Comparison of ENCODE assay signal across 8 cellular contexts in genomic region chrX:74291577-74291963, GRCh38. TPM values are rescaled to one million over a fixed set of nuclear protein-coding genes. Genes with fewer than 3 reads are reported as not detected.
DNase-seq lines count a peak whose midpoint lies in the region; ATAC-seq and TF ChIP-seq lines count a peak whose summit lies in the region.

No MANE protein-coding gene starts in this region.

- H3K9me3 ChIP-seq in left lung (no peaks in the 10 kb centered on the region), transverse colon (no peaks in the 10 kb centered on the region)

- intact Hi-C loops in left lung (cut with DNase I): no loop called here
- intact Hi-C loops in transverse colon (cut with DNase I; ENCODE audit: low total_unique reads): no loop called here

- H3K4me1 Mint-ChIP-seq in activated T-cell treated with anti-CD3 and anti-CD28 coated beads, Interleukin-2, amount 50 U/mL, for 4 hours (ENCODE audit: low read depth): peaks cover 14% of the 10 kb centered on the region
- H3K4me1 Mint-ChIP-seq in activated naive CD8-positive, alpha-beta T cell treated with anti-CD3 and anti-CD28 coated beads, Interleukin-2, amount 10 ng/mL, durations not matched to agents 7 days and 5 days: peaks cover 15% of the 10 kb centered on the region

- peak overlapping the region; percentile 100 for H3K27ac Mint-ChIP-seq in activated naive CD8-positive, alpha-beta T cell treated with anti-CD3 and anti-CD28 coated beads, Interleukin-2, amount 10 ng/mL, durations not matched to agents 7 days and 5 days

- H3K36me3 Mint-ChIP-seq in activated T-cell treated with anti-CD3 and anti-CD28 coated beads, Interleukin-2, amount 50 U/mL, for 4 hours (ENCODE audit: insufficient read depth): peaks cover 3% of the 10 kb centered on the region
- peaks cover 11% of the 10 kb centered on the region for H3K36me3 Mint-ChIP-seq in activated naive CD8-positive, alpha-beta T cell treated with anti-CD3 and anti-CD28 coated beads, Interleukin-2, amount 10 ng/mL, durations not matched to agents 7 days and 5 days

- WGBS in transverse colon (ENCODE audit: low coverage in 1 of 2), 2 donors: 0 to 32% methylated on average over 4 to 6 of the region's 6 CpGs

- H3K4me3 Mint-ChIP-seq in activated T-cell treated with anti-CD3 and anti-CD28 coated beads, Interleukin-2, amount 50 U/mL, for 4 hours: peak overlapping the region; percentile 94
- H3K4me3 Mint-ChIP-seq in activated naive CD8-positive, alpha-beta T cell treated with anti-CD3 and anti-CD28 coated beads, Interleukin-2, amount 10 ng/mL, durations not matched to agents 7 days and 5 days: peak overlapping the region; percentile 99

- H3K27me3 ChIP-seq in left lung: no peaks in the 10 kb centered on the region
- H3K27me3 ChIP-seq in transverse colon: no peaks in the 10 kb centered on the region

- POLR2A ChIA-PET in activated naive CD8-positive, alpha-beta T cell treated with anti-CD3 and anti-CD28 coated beads, Interleukin-2, amount 10 ng/mL, durations not matched to agents 7 days and 5 days (lab: Charles Lee): interaction anchor here (0.9 kb wide), 1 partner anchor 244 kb away, joined by 3 read pairs; no protein-coding TSS in a partner anchor

- H3K27me3 Mint-ChIP-seq in activated T-cell treated with anti-CD3 and anti-CD28 coated beads, Interleukin-2, amount 50 U/mL, for 4 hours (ENCODE audit: low read depth): no peaks in the 10 kb centered on the region
- no peaks in the 10 kb centered on the region for H3K27me3 Mint-ChIP-seq in activated naive CD8-positive, alpha-beta T cell treated with anti-CD3 and anti-CD28 coated beads, Interleukin-2, amount 10 ng/mL, durations not matched to agents 7 days and 5 days

- H3K4me3 ChIP-seq in left lung (peak overlapping the region; percentile 34 to 59), transverse colon (peak overlapping the region; percentile 5 to 75 (median 51))

- ATAC-seq in activated T-cell treated with anti-CD3 and anti-CD28 coated beads, Interleukin-2, amount 50 U/mL, for 4 hours: no peak
- ATAC-seq in activated naive CD8-positive, alpha-beta T cell treated with anti-CD3 and anti-CD28 coated beads, Interleukin-2, amount 10 ng/mL, durations not matched to agents 7 days and 5 days (ENCODE audit: low read depth): no peak
- ATAC-seq in left lung: no peak

- peak overlapping the region; percentile 85 to 91 for H3K27ac ChIP-seq in left lung
- peak overlapping the region; percentile 88 to 94 (median 91) for H3K27ac ChIP-seq in transverse colon

- no peaks in the 10 kb centered on the region for H3K36me3 ChIP-seq in left lung
- H3K36me3 ChIP-seq in transverse colon: no peaks in the 10 kb centered on the region

- no peak for TF ChIP-seq EP300 in transverse colon (IDR thresholded peaks at IDR 0.05; ENCODE audit: low read depth)

- TF ChIP-seq POLR2A in transverse colon (IDR thresholded peaks at IDR 0.05): no peak

- no peak for DNase-seq in activated T-cell treated with anti-CD3 and anti-CD28 coated beads, Interleukin-2, amount 50 U/mL, for 4 hours
- DNase-seq in activated T-cell treated with anti-CD3 and anti-CD28 coated beads for 4 hours (no peak), left lung (no peak), transverse colon (no peak), CD1c-positive myeloid dendritic cell (ENCODE audit: extremely low spot score) (no peak)
- DNase-seq in activated naive CD8-positive, alpha-beta T cell treated with anti-CD3 and anti-CD28 coated beads, Interleukin-2, amount 10 ng/mL, durations not matched to agents 7 days and 5 days: no peak
- no peak for DNase-seq in stimulated activated CD8-positive, alpha-beta memory T cell treated with anti-CD3 and anti-CD28 coated beads, Interleukin-4, amount 100 ng/mL, for 48 hours
- DNase-seq in stimulated activated CD4-positive, alpha-beta T cell treated with anti-CD3 and anti-CD28 coated beads, Interleukin-4, amount 100 ng/mL, for 4 hours: no peak

- no peak for TF ChIP-seq CTCF in left lung (IDR thresholded peaks at IDR 0.05)
- TF ChIP-seq CTCF in transverse colon (IDR thresholded peaks at IDR 0.05): no peak

- H3K4me1 ChIP-seq in left lung (peaks cover 0 to 13% of the 10 kb centered on the region in 2 donors), transverse colon (peaks cover 0 to 3% (median 0%) of the 10 kb centered on the region in 4 donors)

- H3K9me3 Mint-ChIP-seq in activated T-cell treated with anti-CD3 and anti-CD28 coated beads, Interleukin-2, amount 50 U/mL, for 4 hours: no peaks in the 10 kb centered on the region
- H3K9me3 Mint-ChIP-seq in activated naive CD8-positive, alpha-beta T cell treated with anti-CD3 and anti-CD28 coated beads, Interleukin-2, amount 10 ng/mL, durations not matched to agents 7 days and 5 days: no peaks in the 10 kb centered on the region

- in situ Hi-C loops in transverse colon (cut with MboI; ENCODE audit: low pct_ligation_motif_present in 1 of 4, low pct_unique_long_range_greater_than_20kb in 1 of 4, low sequenced_read_pairs in 3 of 4): no loop called here

RNA-seq across cellular contexts. Expression of gene ZCCHC13, which starts 12.4 kb away (rescaled TPM):
- total RNA-seq in activated T-cell treated with anti-CD3 and anti-CD28 coated beads, Interleukin-2, amount 50 U/mL, for 4 hours: not detected
- not detected for total RNA-seq in activated naive CD8-positive, alpha-beta T cell treated with anti-CD3 and anti-CD28 coated beads, Interleukin-2, amount 10 ng/mL, durations not matched to agents 7 days and 5 days
- not detected for total RNA-seq in left lung
- total RNA-seq in transverse colon: not detected
